In the genomic region with DNA sequence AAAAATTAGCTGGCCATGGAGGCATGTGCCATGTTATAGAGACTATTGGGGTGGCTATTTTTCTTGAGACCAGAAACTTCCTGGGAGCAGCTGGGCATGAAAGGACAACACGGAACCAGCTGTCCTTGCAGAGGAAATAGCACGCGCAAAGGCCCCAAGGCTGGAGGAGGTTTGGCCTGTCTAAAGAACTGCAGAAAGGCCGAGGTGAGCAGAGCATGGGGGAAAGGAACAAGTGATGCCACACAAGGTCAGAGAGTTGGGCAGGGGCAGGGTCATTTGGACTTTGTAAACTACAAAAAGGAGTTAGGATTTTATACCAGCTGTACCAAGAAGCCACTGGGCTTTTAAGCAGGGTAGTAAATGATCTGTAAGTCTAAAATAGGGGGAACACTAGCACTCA, we compare ENCODE assay signal across 14 cellular contexts. TPM values are rescaled to one million over a fixed set of nuclear protein-coding genes. Genes with fewer than 3 reads are reported as not detected.
A peak's percentile ranks its signal among the peaks of the same experiment; 100 is the strongest.
DNase-seq lines count a peak whose midpoint lies in the region; ATAC-seq and TF ChIP-seq lines count a peak whose summit lies in the region.
"Had no signal": no experiment of that assay in that cellular context is flagged by ENCODE, and none has a peak within 500 bp of the region (broad histone marks: within the 10 kb centered on the region; RNA-seq: fewer than 3 reads in every experiment).

No MANE protein-coding gene starts in this region.

- H3K4me3 ChIP-seq in HCT116 (replicated peaks in 1 of 2; ENCODE audit: low read depth in 1 of 2, low read length in 2 of 2) (peak overlapping the region in 1 of 2 experiments; percentile 29; a peak in 1 of 4 replicates), endocrine pancreas (ENCODE audit: control insufficient read depth, insufficient read depth, low read length) (no peak overlapping the region), spleen (no peak overlapping the region), SK-N-SH (ENCODE audit: low read depth in 2 of 2, low read length in 1 of 2) (no peak overlapping the region)
- H3K4me3 ChIP-seq: ovary had no signal

- no peak for ATAC-seq in activated naive CD8-positive, alpha-beta T cell treated with anti-CD3 and anti-CD28 coated beads, Interleukin-2, amount 10 ng/mL, durations not matched to agents 7 days and 5 days (ENCODE audit: low read depth)
- no peak for ATAC-seq in activated naive CD8-positive, alpha-beta T cell treated with anti-CD3 and anti-CD28 coated beads, Interleukin-2, amount 50 U/mL, for 24 hours
- ATAC-seq in HCT116 (no peak), GM18520 (IDR thresholded peaks at IDR 0.05; ENCODE audit: unreplicated experiment) (no peak)

- H3K9me3 ChIP-seq in HCT116 (ENCODE audit: control insufficient read depth in 1 of 2, insufficient read depth in 1 of 2, low read depth in 1 of 2, low read length in 2 of 2): no peaks in the 10 kb centered on the region
- H3K9me3 ChIP-seq in endocrine pancreas (ENCODE audit: control insufficient read depth, low read length): no peaks in the 10 kb centered on the region
- H3K9me3 ChIP-seq in spleen: peaks cover 0 to 22% (median 17%) of the 10 kb centered on the region in 8 donors
- peaks cover 4% of the 10 kb centered on the region; the same call in 1 of the 2 replicates for H3K9me3 ChIP-seq in SK-N-SH
- H3K9me3 ChIP-seq: ovary, right atrium auricular region, upper lobe of right lung had no signal

- no TSS peak for BruUV-seq in HCT116 (replicated peaks; lab: Mats Ljungman, UMichigan)

- H3K27me3 ChIP-seq in HCT116 (ENCODE audit: insufficient read depth, low read length) (no peaks in the 10 kb centered on the region), endocrine pancreas (ENCODE audit: control insufficient read depth, insufficient read depth, low read length) (no peaks in the 10 kb centered on the region), spleen (replicated peaks in 1 of 7) (no peaks in the 10 kb centered on the region), SK-N-SH (ENCODE audit: insufficient read depth) (no peaks in the 10 kb centered on the region)
- H3K27me3 ChIP-seq: ovary, right atrium auricular region, upper lobe of right lung had no signal

- TF ChIP-seq POLR2A in HCT116 (IDR thresholded peaks at IDR 0.05; ENCODE audit: borderline replicate concordance, extremely low read depth, insufficient read depth, insufficient read length) (no peak), spleen (IDR thresholded peaks at IDR 0.05) (no peak)

- TF ChIP-seq EP300 in SK-N-SH (IDR thresholded peaks at IDR 0.05; ENCODE audit: borderline replicate concordance in 1 of 2, low read depth in 1 of 2, low read length in 1 of 2): no peak

- H2AFZ ChIP-seq in HCT116 (ENCODE audit: low read depth, low read length, poor library complexity, severe bottlenecking) (peak overlapping the region; percentile 22), SK-N-SH (ENCODE audit: low read depth) (no peak overlapping the region)

- peaks cover 3% of the 10 kb centered on the region for H3K9me3 Mint-ChIP-seq in activated naive CD8-positive, alpha-beta T cell treated with anti-CD3 and anti-CD28 coated beads, Interleukin-2, amount 10 ng/mL, durations not matched to agents 7 days and 5 days
- peaks cover 2% of the 10 kb centered on the region for H3K9me3 Mint-ChIP-seq in activated naive CD8-positive, alpha-beta T cell treated with anti-CD3 and anti-CD28 coated beads, Interleukin-2, amount 50 U/mL, for 24 hours

- H3K36me3 ChIP-seq in HCT116 (ENCODE audit: control insufficient read depth in 1 of 2, insufficient read depth in 2 of 2, low read length in 2 of 2): no peaks in the 10 kb centered on the region
- no peaks in the 10 kb centered on the region for H3K36me3 ChIP-seq in endocrine pancreas (ENCODE audit: control insufficient read depth, insufficient read depth, low read length)
- no peaks in the 10 kb centered on the region for H3K36me3 ChIP-seq in spleen
- no peaks in the 10 kb centered on the region for H3K36me3 ChIP-seq in SK-N-SH (replicated peaks in 1 of 2; ENCODE audit: control insufficient read depth in 1 of 2, insufficient read depth in 2 of 2, low read length in 1 of 2)
- H3K36me3 ChIP-seq: left ventricle myocardium inferior, ovary, right atrium auricular region, upper lobe of right lung, WERI-Rb-1 had no signal

- H3K27me3 Mint-ChIP-seq in activated naive CD8-positive, alpha-beta T cell treated with anti-CD3 and anti-CD28 coated beads, Interleukin-2, amount 10 ng/mL, durations not matched to agents 7 days and 5 days: peaks cover 2% of the 10 kb centered on the region
- no peaks in the 10 kb centered on the region for H3K27me3 Mint-ChIP-seq in activated naive CD8-positive, alpha-beta T cell treated with anti-CD3 and anti-CD28 coated beads, Interleukin-2, amount 50 U/mL, for 24 hours

- peaks cover 10% of the 10 kb centered on the region for H3K4me1 Mint-ChIP-seq in activated naive CD8-positive, alpha-beta T cell treated with anti-CD3 and anti-CD28 coated beads, Interleukin-2, amount 10 ng/mL, durations not matched to agents 7 days and 5 days
- H3K4me1 Mint-ChIP-seq in activated naive CD8-positive, alpha-beta T cell treated with anti-CD3 and anti-CD28 coated beads, Interleukin-2, amount 50 U/mL, for 24 hours: peaks cover 8% of the 10 kb centered on the region

- TF ChIP-seq RAD21 in HCT116 (IDR thresholded peaks at IDR 0.05; ENCODE audit: low read depth): no peak
- TF ChIP-seq RAD21 in SK-N-SH (IDR thresholded peaks at IDR 0.05; ENCODE audit: low read length): no peak

- H3F3A ChIP-seq in SK-N-SH (replicated peaks; ENCODE audit: insufficient read depth): no peaks in the 10 kb centered on the region

- intact Hi-C loops in HCT116 (cut with micrococcal nuclease) (loop anchor here (5.0 to 10.0 kb wide), 2 partner anchors 169 to 601 kb away; no protein-coding TSS in a partner anchor), spleen (cut with DNase I; ENCODE audit: low total_unique reads) (loop anchor here (10.0 kb wide), 1 partner anchor 191 kb away; no protein-coding TSS in a partner anchor)

- H3K27ac Mint-ChIP-seq in activated naive CD8-positive, alpha-beta T cell treated with anti-CD3 and anti-CD28 coated beads, Interleukin-2, amount 10 ng/mL, durations not matched to agents 7 days and 5 days: peak overlapping the region; percentile 17
- no peak overlapping the region for H3K27ac Mint-ChIP-seq in activated naive CD8-positive, alpha-beta T cell treated with anti-CD3 and anti-CD28 coated beads, Interleukin-2, amount 50 U/mL, for 24 hours

- CTCF ChIA-PET in HCT116 (lab: Charles Lee) (interaction anchor here (0.6 to 2.8 kb wide), 14 partner anchors 9 to 599 kb away, joined by 3 to 31 read pairs (median 6); no protein-coding TSS in a partner anchor), SK-N-SH (lab: Yijun Ruan, JAX) (interaction anchor here (0.8 to 7.1 kb wide), 23 partner anchors 10 to 596 kb away, joined by 3 to 80 read pairs (median 6); no protein-coding TSS in a partner anchor)

- TF ChIP-seq CTCF in HCT116 (IDR thresholded peaks at IDR 0.05 in 2 of 3, conservative IDR thresholded peaks at IDR 0.05 in 1 of 3; ENCODE audit: borderline replicate concordance in 1 of 3, insufficient read depth in 1 of 3, low read depth in 2 of 3, low read length in 2 of 3): no peak
- no peak for TF ChIP-seq CTCF in spleen (IDR thresholded peaks at IDR 0.05 in 8 of 11, conservative IDR thresholded peaks at IDR 0.05 in 3 of 11)
- no peak for TF ChIP-seq CTCF in SK-N-SH (IDR thresholded peaks at IDR 0.05)

- no peak overlapping the region for H3K9ac ChIP-seq in HCT116 (ENCODE audit: low read length)
- peak overlapping the region; percentile 51 for H3K9ac ChIP-seq in endocrine pancreas (ENCODE audit: control insufficient read depth, insufficient read depth, low read length)
- H3K9ac ChIP-seq in SK-N-SH: no peak overlapping the region

- H3K4me2 ChIP-seq in HCT116 (ENCODE audit: low read length): peak overlapping the region; percentile 63
- no peak overlapping the region for H3K4me2 ChIP-seq in SK-N-SH

- no peak for DNase-seq in activated naive CD8-positive, alpha-beta T cell treated with anti-CD3 and anti-CD28 coated beads, Interleukin-2, amount 10 ng/mL, durations not matched to agents 7 days and 5 days
- no peak for DNase-seq in activated naive CD8-positive, alpha-beta T cell treated with anti-CD3 and anti-CD28 coated beads, Interleukin-2, amount 50 U/mL, for 24 hours
- no peak for DNase-seq in HCT116 (ENCODE audit: low read depth, low spot score)
- DNase-seq in spleen: no peak
- DNase-seq in stimulated activated CD8-positive, alpha-beta memory T cell treated with anti-CD3 and anti-CD28 coated beads, Interleukin-4, amount 100 ng/mL, for 48 hours: no peak
- no peak for DNase-seq in SK-N-SH
- DNase-seq: effector CD8-positive, alpha-beta T cell; upper lobe of right lung had no signal

- H3K4me1 ChIP-seq in HCT116 (ENCODE audit: control insufficient read depth in 1 of 2, insufficient read depth in 2 of 2, low read length in 2 of 2): peaks cover under 1 to 2% of the 10 kb centered on the region in 2 experiments; a peak in 2 of 4 replicates
- H3K4me1 ChIP-seq in endocrine pancreas (ENCODE audit: control insufficient read depth, insufficient read depth, low read length): no peaks in the 10 kb centered on the region
- H3K4me1 ChIP-seq in spleen: peaks cover 0 to 25% (median 20%) of the 10 kb centered on the region in 6 donors
- no peaks in the 10 kb centered on the region for H3K4me1 ChIP-seq in SK-N-SH (ENCODE audit: control insufficient read depth in 1 of 2, insufficient read depth in 2 of 2, low read depth in 1 of 2, low read length in 1 of 2)

- H3K36me3 Mint-ChIP-seq in activated naive CD8-positive, alpha-beta T cell treated with anti-CD3 and anti-CD28 coated beads, Interleukin-2, amount 10 ng/mL, durations not matched to agents 7 days and 5 days: no peaks in the 10 kb centered on the region
- no peaks in the 10 kb centered on the region for H3K36me3 Mint-ChIP-seq in activated naive CD8-positive, alpha-beta T cell treated with anti-CD3 and anti-CD28 coated beads, Interleukin-2, amount 50 U/mL, for 24 hours (ENCODE audit: low read depth)

- H3K4me3 Mint-ChIP-seq in activated naive CD8-positive, alpha-beta T cell treated with anti-CD3 and anti-CD28 coated beads, Interleukin-2, amount 10 ng/mL, durations not matched to agents 7 days and 5 days: peak overlapping the region; percentile 26
- no peak overlapping the region for H3K4me3 Mint-ChIP-seq in activated naive CD8-positive, alpha-beta T cell treated with anti-CD3 and anti-CD28 coated beads, Interleukin-2, amount 50 U/mL, for 24 hours

- 70 to 85% (median 81%) methylated on average over 4 of the region's 4 CpGs for WGBS in spleen, 5 donors
- WGBS in SK-N-SH (ENCODE audit: low lambda C conversion rate): 81% methylated on average over 4 of the region's 4 CpGs

- H3K9me2 ChIP-seq in HCT116 (ENCODE audit: insufficient read depth) (no peaks in the 10 kb centered on the region), SK-N-SH (no peaks in the 10 kb centered on the region)

- H3K27ac ChIP-seq in HCT116 (ENCODE audit: low read depth, low read length) (no peak overlapping the region), spleen (peak overlapping the region in 5 of 8 donors; percentile 9 to 70 (median 39)), SK-N-SH (ENCODE audit: low read depth in 2 of 2, low read length in 1 of 2) (no peak overlapping the region)
- H3K27ac ChIP-seq: left ventricle myocardium inferior, ovary, right atrium auricular region, upper lobe of right lung, WERI-Rb-1 had no signal

- POLR2A ChIA-PET in activated naive CD8-positive, alpha-beta T cell treated with anti-CD3 and anti-CD28 coated beads, Interleukin-2, amount 10 ng/mL, durations not matched to agents 7 days and 5 days (lab: Charles Lee): interaction anchor here (0.8 to 1.8 kb wide), 3 partner anchors 103 to 204 kb away, joined by 3 to 8 read pairs (median 7); partner anchors contain the start of gene RPL31
- POLR2A ChIA-PET in HCT116 (lab: Charles Lee): interaction anchor here (1.0 to 1.4 kb wide), 4 partner anchors 46 to 169 kb away, joined by 3 to 5 read pairs (median 3); partner anchors contain the start of gene CNOT11
- POLR2A ChIA-PET in SK-N-SH (lab: Yijun Ruan, JAX): no interaction called here

- H3K79me2 ChIP-seq in HCT116 (ENCODE audit: insufficient read depth, low read length) (no peaks in the 10 kb centered on the region), SK-N-SH (ENCODE audit: insufficient read depth) (no peaks in the 10 kb centered on the region)

- RAD21 ChIA-PET in HCT116 (lab: Charles Lee; ENCODE audit: low non-redundant PET in 1 of 2, low total read pairs in 2 of 2, uncharacterized antibody in 2 of 2, unreplicated experiment in 2 of 2): interaction anchor here (0.6 to 1.3 kb wide), 4 partner anchors 169 to 596 kb away, joined by 3 to 5 read pairs (median 4); no protein-coding TSS in a partner anchor

- no peaks in the 10 kb centered on the region for H4K20me1 ChIP-seq in HCT116 (ENCODE audit: insufficient read depth)
- H4K20me1 ChIP-seq in SK-N-SH (ENCODE audit: insufficient read depth): no peaks in the 10 kb centered on the region

RNA-seq across cellular contexts. Expression of gene CNOT11, which starts 46.6 kb away (rescaled TPM):
- 10 to 100 TPM; 64.2 to 65.0 TPM for total RNA-seq in activated naive CD8-positive, alpha-beta T cell treated with anti-CD3 and anti-CD28 coated beads, Interleukin-2, amount 10 ng/mL, durations not matched to agents 7 days and 5 days
- total RNA-seq in HCT116 (2021; ENCODE audit: unreplicated experiment) (57.8 TPM), spleen (10 to 100 TPM; 29.8 to 36.4 (median 34.1) TPM)
- polyA plus RNA-seq in HCT116 (2012): 22.7 and 29.4 TPM in 2 replicates
- polyA plus RNA-seq in spleen (10 to 100 TPM; 17.9 to 22.7 (median 20.1) TPM), SK-N-SH (2012; rRNA removed) (38.4 and 42.2 TPM in 2 replicates)
- polyA plus RNA-seq in SK-N-SH (2012; cell fraction: cytosol; rRNA removed): 32.3 and 33.0 TPM in 2 replicates
- polyA plus RNA-seq in SK-N-SH (2012; cell fraction: nucleus; rRNA removed): 46.7 and 77.4 TPM in 2 replicates

RNA-seq across cellular contexts. Expression of gene TBC1D8, which starts 54.9 kb away (rescaled TPM):
- total RNA-seq in activated naive CD8-positive, alpha-beta T cell treated with anti-CD3 and anti-CD28 coated beads, Interleukin-2, amount 10 ng/mL, durations not matched to agents 7 days and 5 days: 1 to 10 TPM in 1 of 2 experiments, under 1 TPM in 1; 0.79 to 1.4 TPM
- total RNA-seq in HCT116 (2021; ENCODE audit: unreplicated experiment): 44.0 TPM
- 38.6 and 44.2 TPM in 2 replicates for polyA plus RNA-seq in HCT116 (2012)
- 100 to 1,000 TPM in 1 of 7 donors, 10 to 100 TPM in 6; 23.8 to 104 (median 54.5) TPM for total RNA-seq in spleen
- 10 to 100 TPM in 2 of 3 donors, 1 to 10 TPM in 1; 7.2 to 10.1 (median 10.1) TPM for polyA plus RNA-seq in spleen
- 5.3 and 7.0 TPM in 2 replicates for polyA plus RNA-seq in SK-N-SH (2012; rRNA removed)
- polyA plus RNA-seq in SK-N-SH (2012; cell fraction: cytosol; rRNA removed): 1.9 and 2.9 TPM in 2 replicates
- 18.3 and 25.3 TPM in 2 replicates for polyA plus RNA-seq in SK-N-SH (2012; cell fraction: nucleus; rRNA removed)

Comparison
In these comparisons a context has a peak if more than half of its experiments do, and no peak if none do; other contexts are left out.
1. H3K27ac ChIP-seq: peak in spleen (5 of 8); none in HCT116 (single experiment) and SK-N-SH (0 of 2).
2. RNA of gene TBC1D8, which starts 54.9 kb away (total RNA-seq): 23.8 to 104 TPM in spleen and 44.0 TPM in HCT116 (single experiment); 0.79 to 1.4 TPM in activated naive CD8-positive, alpha-beta T cell treated with anti-CD3 and anti-CD28 coated beads, Interleukin-2, amount 10 ng/mL, durations not matched to agents 7 days and 5 days; every median in the first group is over 10 times any median in the second.